ENCODE assay signal across 19 cellular contexts in genomic region chr13:99869830-99870229, GRCh38.
"Had no signal": no experiment of that assay in that cellular context is flagged by ENCODE, and none has a peak within 500 bp of the region (broad histone marks: within the 10 kb centered on the region; RNA-seq: fewer than 3 reads in every experiment).

No MANE protein-coding gene starts in this region.

- H3K4me1 ChIP-seq: left ventricle myocardium inferior, right atrium auricular region, right lobe of liver, suprapubic skin, tibial artery, uterus had no signal

- ATAC-seq: natural killer cell, right lobe of liver had no signal

- H3K27ac ChIP-seq: left ventricle myocardium inferior, ovary, right atrium auricular region, right lobe of liver, suprapubic skin, thoracic aorta, tibial artery, uterus had no signal

- DNase-seq: islet precursor cell; left ventricle myocardium inferior; mesendoderm; naive B cell; natural killer cell; nephron progenitor cell; ovary; right lobe of liver; stimulated activated CD4-positive, alpha-beta T cell treated with anti-CD3 and anti-CD28 coated beads, Interleukin-12 subunit alpha, Interleukin-12 subunit beta, amount 100 ng/mL, for 4 hours; stimulated activated CD4-positive, alpha-beta T cell treated with anti-CD3 and anti-CD28 coated beads, Interleukin-15, amount 100 ng/mL, for 24 hours; stimulated activated CD4-positive, alpha-beta T cell treated with anti-CD3 and anti-CD28 coated beads, Interleukin-2, amount 100 ng/mL, for 24 hours; stimulated activated CD4-positive, alpha-beta T cell treated with anti-CD3 and anti-CD28 coated beads, Interleukin-4, amount 100 ng/mL, for 1 hour; stimulated activated naive CD4-positive, alpha-beta T cell; tibial artery; uterus had no signal

- H3K36me3 ChIP-seq: left ventricle myocardium inferior, ovary, right atrium auricular region, right lobe of liver, suprapubic skin, thoracic aorta, tibial artery, uterus had no signal

- H3K4me3 ChIP-seq: left ventricle myocardium inferior, lung, ovary, right atrium auricular region, right lobe of liver, suprapubic skin, thoracic aorta, tibial artery, uterus had no signal

- H3K9me3 ChIP-seq: left ventricle myocardium inferior, ovary, right atrium auricular region, right lobe of liver, suprapubic skin, thoracic aorta, tibial artery, uterus had no signal

- H3K27me3 ChIP-seq: ovary, right atrium auricular region, right lobe of liver, suprapubic skin, tibial artery, uterus had no signal
